In the genomic region with DNA sequence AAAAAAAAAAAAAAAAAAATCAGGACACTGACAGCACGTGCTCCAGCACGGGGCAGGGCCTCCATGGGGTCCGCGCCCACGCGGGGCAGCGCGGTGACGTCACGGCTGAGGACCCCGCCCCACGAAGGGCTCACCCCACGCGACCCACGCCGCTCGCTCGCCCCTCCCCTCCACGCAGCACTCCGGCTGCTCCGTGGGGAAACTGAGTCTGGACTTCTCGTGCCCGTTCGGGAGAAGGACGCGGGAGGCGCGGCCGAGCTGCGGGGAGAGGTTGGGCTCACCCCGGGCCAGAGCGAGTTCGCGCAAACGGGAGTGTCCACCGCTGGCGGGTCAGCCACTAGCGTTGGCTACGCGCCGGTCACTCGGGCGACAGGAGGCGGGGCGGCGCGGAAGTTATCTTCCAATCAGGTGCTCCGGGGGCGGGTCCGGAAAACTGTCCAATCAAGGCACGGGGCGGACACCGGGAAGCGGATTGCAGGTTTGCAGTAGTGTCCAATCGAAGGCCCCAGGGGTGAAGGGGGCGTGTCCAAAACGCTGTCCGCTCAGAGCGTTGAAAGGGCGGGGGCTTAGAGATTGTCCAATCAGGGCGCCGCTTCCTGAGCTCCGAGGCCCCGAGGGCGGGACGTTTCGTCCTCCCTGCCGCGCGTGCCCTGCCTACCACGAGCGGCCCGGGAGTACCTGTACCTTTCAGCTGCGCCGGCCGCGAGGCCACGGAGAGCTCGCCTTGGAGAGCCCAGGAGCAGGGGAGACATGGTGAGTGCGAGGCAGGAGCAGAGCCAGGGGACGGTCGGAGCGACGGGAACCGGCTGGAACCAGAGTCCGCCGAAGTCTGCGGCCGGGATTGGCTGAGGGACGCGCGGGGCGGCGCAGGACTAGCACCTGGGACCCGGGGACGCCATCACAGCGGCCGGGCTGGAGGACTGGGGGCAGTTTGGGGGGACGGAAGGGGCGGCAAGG, we compare ENCODE assay signal across 8 cellular contexts. TPM values are rescaled to one million over a fixed set of nuclear protein-coding genes. Genes with fewer than 3 reads are reported as not detected.
A peak's percentile ranks its signal among the peaks of the same experiment; 100 is the strongest.
DNase-seq lines count a peak whose midpoint lies in the region; TF ChIP-seq lines count a peak whose summit lies in the region.

A gene (plus strand): TSS at position 633 of the 957 bp plus-strand sequence. CDS start 118 bp downstream, at position 751.

- peaks cover 7% of the 10 kb centered on the region for H3K9me3 ChIP-seq in osteoblast (ENCODE audit: low read depth, low read length)
- H3K9me3 ChIP-seq in thymus (ENCODE audit: control insufficient read depth): no peaks in the 10 kb centered on the region

- H3K4me1 Mint-ChIP-seq in HFFc6 (ENCODE audit: low read depth): peaks cover 10% of the 10 kb centered on the region

- peaks cover 26% of the 10 kb centered on the region for H3K9me3 Mint-ChIP-seq in HFFc6

- H3K4me2 ChIP-seq in osteoblast (ENCODE audit: insufficient read depth, low read length): peak within 1 kb of the TSS; percentile 91

- TF ChIP-seq CTCF in HFFc6 (IDR thresholded peaks at IDR 0.05) (no peak), osteoblast (IDR thresholded peaks at IDR 0.05; ENCODE audit: extremely low read depth, low read depth, low read length) (no peak)

- peaks cover 27% of the 10 kb centered on the region for H3K79me2 ChIP-seq in osteoblast (ENCODE audit: insufficient read depth, low read length)

- peaks cover 15% of the 10 kb centered on the region for H3K36me3 Mint-ChIP-seq in HFFc6 (ENCODE audit: low read depth)

- H3K27me3 ChIP-seq in osteoblast (ENCODE audit: insufficient read depth, low read length) (no peaks in the 10 kb centered on the region), thymus (ENCODE audit: control insufficient read depth, insufficient read depth) (no peaks in the 10 kb centered on the region)

- peak within 1 kb of the TSS; percentile 89 for H3K27ac Mint-ChIP-seq in HFFc6

- H3K27me3 Mint-ChIP-seq in HFFc6 (ENCODE audit: insufficient read depth): no peaks in the 10 kb centered on the region

- no peaks in the 10 kb centered on the region for H4K20me1 ChIP-seq in osteoblast (ENCODE audit: insufficient read depth, low read length)

- peak within 1 kb of the TSS; percentile 96 for H3K4me3 Mint-ChIP-seq in HFFc6

- H2AFZ ChIP-seq in osteoblast (ENCODE audit: low read length): peak within 1 kb of the TSS; percentile 93

- WGBS in thymus: 2% methylated on average over 100 of the region's 100 CpGs

- H3K36me3 ChIP-seq in osteoblast (ENCODE audit: insufficient read depth, low read length) (no peaks in the 10 kb centered on the region), thymus (ENCODE audit: control insufficient read depth, insufficient read depth) (no peaks in the 10 kb centered on the region)

- peak within 1 kb of the TSS; percentile 94 for H3K4me3 ChIP-seq in osteoblast (ENCODE audit: insufficient read depth, low read length)
- peak within 1 kb of the TSS; percentile 63 for H3K4me3 ChIP-seq in thymus (ENCODE audit: low read length)

- H3K4me1 ChIP-seq in osteoblast (ENCODE audit: insufficient read depth, low read length): no peaks in the 10 kb centered on the region
- H3K4me1 ChIP-seq in thymus (ENCODE audit: control insufficient read depth, insufficient read depth, low read length): peaks cover 3% of the 10 kb centered on the region

- H3K27ac ChIP-seq in osteoblast (ENCODE audit: low read depth, low read length) (peak within 1 kb of the TSS; percentile 77), thymus (ENCODE audit: low read depth) (peak within 1 kb of the TSS; percentile 58)

- DNase-seq in GM04504 (ENCODE audit: low read depth): peak; percentile 98
- DNase-seq in HFFc6: peak; percentile 99
- DNase-seq in NCI-H1092 (lab: John Stamatoyannopoulos, UW): peak; percentile 98
- DNase-seq in SKM-1 treated with dmso at 0.1 percent for 144 hours (lab: John Stamatoyannopoulos, UW; ENCODE audit: unreplicated experiment): peak; percentile 99
- peak; percentile 99 for DNase-seq in activated naive CD8-positive, alpha-beta T cell treated with anti-CD3 and anti-CD28 coated beads, Interleukin-2, amount 50 U/mL, for 16 hours (ENCODE audit: low read depth, low spot score)
- peak; percentile 100 for DNase-seq in head of caudate nucleus
- peak; percentile 99 for DNase-seq in osteoblast (ENCODE audit: insufficient read length, low spot score, missing footprints)

- intact Hi-C loops in head of caudate nucleus (cut with DNase I): no loop called here

RNA-seq across cellular contexts. Expression of the gene that starts here (rescaled TPM):
- 1 to 10 TPM; 1.7 to 2.4 (median 1.8) TPM for total RNA-seq in HFFc6 (2021; fragmentation: NEBNext Ultra II Directional; extraction: Animal tissue kit (Norgen Biotek cat#: 25700))
- 5.4 and 6.5 TPM in 2 replicates for total RNA-seq in osteoblast
- polyA plus RNA-seq in thymus: 7.8 TPM

Comparison
In these comparisons a context has a peak if more than half of its experiments do, and no peak if none do; other contexts are left out.
1. Peak in every context shown above with its lines: DNase-seq, H3K4me3 ChIP-seq and H3K27ac ChIP-seq.